8 cellular contexts compared by ENCODE assay signal in the genomic region with DNA sequence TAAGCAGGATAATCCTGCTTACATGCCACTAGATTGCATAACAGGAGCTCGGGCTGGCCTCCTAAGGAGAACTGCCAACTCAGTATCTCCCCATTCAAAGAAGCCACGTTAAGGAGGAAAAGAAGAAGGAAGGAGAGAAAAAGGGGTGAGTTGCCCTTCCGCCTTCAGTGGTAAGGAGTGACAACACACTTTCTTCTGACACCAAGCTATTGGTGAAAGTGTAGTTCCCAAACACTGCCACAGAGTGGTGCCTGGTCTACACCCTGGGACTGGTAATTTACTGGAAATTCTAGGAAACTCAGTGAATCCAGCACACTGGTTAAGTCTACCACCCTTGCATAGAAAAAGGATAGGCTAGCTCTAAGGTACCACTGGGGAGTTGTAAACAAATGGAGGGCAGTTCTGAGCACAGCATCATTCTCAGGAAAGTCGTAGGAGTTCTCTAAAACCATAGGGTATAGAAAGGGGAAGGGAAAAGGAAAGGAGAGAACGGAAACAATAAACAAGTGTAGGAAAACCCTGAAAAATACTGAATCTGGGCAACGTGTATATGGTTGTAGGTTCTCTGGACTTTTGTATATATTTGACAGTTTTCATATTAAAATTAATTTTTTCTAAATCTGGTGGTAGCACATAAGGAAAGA. TPM values are rescaled to one million over a fixed set of nuclear protein-coding genes. Genes with fewer than 3 reads are reported as not detected.
DNase-seq lines count a peak whose midpoint lies in the region; ATAC-seq, FAIRE-seq and TF ChIP-seq lines count a peak whose summit lies in the region.

No MANE protein-coding gene starts in this region.

- intact Hi-C loops in PC-9 (cut with micrococcal nuclease; ENCODE audit: unreplicated experiment) (loop anchor here (1.0 to 5.0 kb wide), 2 partner anchors 57 to 155 kb away; partner anchors contain the start of gene RRAS2), pancreas (cut with DNase I) (loop anchor here in 2 of 3 donors (5.0 to 10.0 kb wide), 2 partner anchors 144 to 152 kb away; no protein-coding TSS in a partner anchor)

- H3K4me2 ChIP-seq in PC-9, result no peak overlapping the region

- peaks cover 85% of the 10 kb centered on the region for H3K79me2 ChIP-seq in PC-9 (ENCODE audit: low read depth)

- H3K27ac ChIP-seq in PC-9 (no peak overlapping the region), pancreas (no peak overlapping the region)

- H3K9me2 ChIP-seq in PC-9 (ENCODE audit: insufficient read depth), result no peaks in the 10 kb centered on the region

- no peaks in the 10 kb centered on the region for H3K27me3 ChIP-seq in PC-9 (ENCODE audit: insufficient read depth, low read depth)
- H3K27me3 ChIP-seq in pancreas, result no peaks in the 10 kb centered on the region

- H3K9me3 ChIP-seq in PC-9 (ENCODE audit: insufficient read depth, low read depth), result no peaks in the 10 kb centered on the region
- H3K9me3 ChIP-seq in pancreas, result no peaks in the 10 kb centered on the region

- no peak overlapping the region for H2AFZ ChIP-seq in PC-9

- peak; percentile 78 for TF ChIP-seq CTCF in PC-9 (conservative IDR thresholded peaks at IDR 0.05)
- peak; percentile 33 to 70 (median 54) for TF ChIP-seq CTCF in pancreas (IDR thresholded peaks at IDR 0.05)

- H3K4me3 ChIP-seq in PC-9 (no peak overlapping the region), pancreas (no peak overlapping the region)

- CTCF ChIA-PET in PC-9 (lab: Charles Lee), result interaction anchor here (0.5 to 1.5 kb wide), 2 partner anchors 122 to 154 kb away, joined by 3 to 14 read pairs; no protein-coding TSS in a partner anchor

- FAIRE-seq in pancreas (lab: Jason Lieb, UNC), result no peak

- peaks cover 12% of the 10 kb centered on the region for H4K20me1 ChIP-seq in PC-9 (ENCODE audit: insufficient read depth)

- DNase-seq in DMS53 treated with DMSO at 0.1 percent for 48 hours (lab: John Stamatoyannopoulos, UW; ENCODE audit: unreplicated experiment), result peak; percentile 60
- DNase-seq in HK-2 (ENCODE audit: unreplicated experiment), result peak; percentile 29
- peak; percentile 44 for DNase-seq in PC-9
- peak; percentile 8 for DNase-seq in activated T-helper 9 cell treated with anti-CD3 and anti-CD28 coated beads, Interleukin-2, amount 50 U/mL, for 16 hours (ENCODE audit: low read depth)
- DNase-seq in foreskin melanocyte, result peak; percentile 66
- DNase-seq in pancreas, result peak in 3 of 6 donors; percentile 26 to 58 (median 28)
- no peak for DNase-seq in GOT3 (lab: John Stamatoyannopoulos, UW)

- H3K36me3 ChIP-seq in PC-9 (ENCODE audit: low read depth) (no peaks in the 10 kb centered on the region), pancreas (no peaks in the 10 kb centered on the region)

- ATAC-seq in GM21367 (IDR thresholded peaks at IDR 0.05; ENCODE audit: unreplicated experiment) (peak; percentile 80), pancreas (peak; percentile 80 to 98 (median 96))

- H3K4me1 ChIP-seq in PC-9 (replicated peaks; ENCODE audit: insufficient read depth) (no peaks in the 10 kb centered on the region), pancreas (peaks cover 0 to 3% (median 0%) of the 10 kb centered on the region in 3 donors)

- WGBS in pancreas, 2 donors, result 30 to 38% methylated on average over 6 of the region's 6 CpGs

- no peaks in the 10 kb centered on the region; the same call in 1 of the 2 replicates for H3F3A ChIP-seq in PC-9 (ENCODE audit: insufficient read depth, low read depth)

- BruUV-seq in PC-9 (replicated peaks; lab: Mats Ljungman, UMichigan), result no TSS peak

- POLR2A ChIA-PET in PC-9 (lab: Charles Lee; ENCODE audit: unreplicated experiment), result interaction anchor here (0.5 to 0.6 kb wide), 2 partner anchors 54 to 159 kb away, joined by 4 to 6 read pairs; no protein-coding TSS in a partner anchor

RNA-seq across cellular contexts. Expression of gene RRAS2, which starts 58.2 kb away (rescaled TPM):
- total RNA-seq in PC-9 (2021) (30.7 and 42.2 TPM in 2 replicates), pancreas (10 to 100 TPM; 14.0 to 21.8 (median 15.6) TPM)
- polyA plus RNA-seq in pancreas, result 10 to 100 TPM in 1 of 2 donors, 1 to 10 TPM in 1; 9.0 to 10.2 TPM
